Comparison of ENCODE assay signal across 8 cellular contexts in genomic region chr15:29925227-29926082, GRCh38.
DNase-seq lines count a peak whose midpoint lies in the region; ATAC-seq and TF ChIP-seq lines count a peak whose summit lies in the region.

No MANE protein-coding gene starts in this region.

- POLR2A ChIA-PET in activated CD8-positive, alpha-beta T cell treated with anti-CD3 and anti-CD28 coated beads, Interleukin-2, amount 10 ng/mL, durations not matched to agents 7 days and 5 days (lab: Charles Lee): no interaction called here

- H3K27ac Mint-ChIP-seq in activated CD8-positive, alpha-beta T cell treated with anti-CD3 and anti-CD28 coated beads, Interleukin-2, amount 10 ng/mL, durations not matched to agents 7 days and 5 days: no peak overlapping the region

- no peaks in the 10 kb centered on the region for H3K9me3 Mint-ChIP-seq in activated CD8-positive, alpha-beta T cell treated with anti-CD3 and anti-CD28 coated beads, Interleukin-2, amount 10 ng/mL, durations not matched to agents 7 days and 5 days (ENCODE audit: insufficient read depth)

- TF ChIP-seq CTCF in GM10266 (IDR thresholded peaks at IDR 0.05; ENCODE audit: control insufficient read depth, insufficient read depth, low read depth, missing control alignments) (peak; percentile 56), MM.1S (IDR thresholded peaks at IDR 0.05; ENCODE audit: low read length) (peak; percentile 65), ovary (IDR thresholded peaks at IDR 0.05) (peak in 2 of 3 donors; percentile 31 to 44)

- intact Hi-C loops in ovary (cut with DNase I): loop anchor here in 2 of 4 donors (5.0 to 10.0 kb wide), 2 partner anchors 178 to 181 kb away; no protein-coding TSS in a partner anchor

- ATAC-seq in activated CD8-positive, alpha-beta T cell treated with anti-CD3 and anti-CD28 coated beads, Interleukin-2, amount 10 ng/mL, durations not matched to agents 7 days and 5 days: no peak
- ATAC-seq in HG02571 (IDR thresholded peaks at IDR 0.05; ENCODE audit: unreplicated experiment): no peak

- H3K4me2 ChIP-seq in MM.1S (ENCODE audit: low read depth, low read length): no peak overlapping the region

- H3F3A ChIP-seq in MM.1S (ENCODE audit: insufficient read depth, low read length): no peaks in the 10 kb centered on the region

- no peak overlapping the region for H2AFZ ChIP-seq in MM.1S (ENCODE audit: low read length)

- H3K4me1 ChIP-seq in MM.1S (ENCODE audit: low read length) (no peaks in the 10 kb centered on the region), ovary (ENCODE audit: insufficient read depth) (peaks cover 6% of the 10 kb centered on the region)

- peaks cover 19% of the 10 kb centered on the region for H3K27me3 Mint-ChIP-seq in activated CD8-positive, alpha-beta T cell treated with anti-CD3 and anti-CD28 coated beads, Interleukin-2, amount 10 ng/mL, durations not matched to agents 7 days and 5 days (ENCODE audit: low read depth)

- H3K27me3 ChIP-seq in MM.1S (replicated peaks; ENCODE audit: insufficient read depth, low read length) (no peaks in the 10 kb centered on the region), ovary (peaks cover 3% of the 10 kb centered on the region)

- 74 to 83% (median 78%) methylated on average over 5 of the region's 5 CpGs for WGBS in ovary, 3 donors

- H3K9ac ChIP-seq in MM.1S (ENCODE audit: low read length): no peak overlapping the region

- H3K36me3 ChIP-seq in MM.1S (replicated peaks; ENCODE audit: insufficient read depth, low read length) (no peaks in the 10 kb centered on the region), ovary (no peaks in the 10 kb centered on the region)

- no peak for TF ChIP-seq EP300 in ovary (IDR thresholded peaks at IDR 0.05)

- TF ChIP-seq POLR2A in ovary (IDR thresholded peaks at IDR 0.05): no peak

- no peaks in the 10 kb centered on the region for H3K9me2 ChIP-seq in MM.1S (replicated peaks; ENCODE audit: insufficient read depth, low read length)

- H3K36me3 Mint-ChIP-seq in activated CD8-positive, alpha-beta T cell treated with anti-CD3 and anti-CD28 coated beads, Interleukin-2, amount 10 ng/mL, durations not matched to agents 7 days and 5 days (ENCODE audit: low read depth): no peaks in the 10 kb centered on the region

- no peaks in the 10 kb centered on the region for H3K4me1 Mint-ChIP-seq in activated CD8-positive, alpha-beta T cell treated with anti-CD3 and anti-CD28 coated beads, Interleukin-2, amount 10 ng/mL, durations not matched to agents 7 days and 5 days (ENCODE audit: low read depth)

- no peak overlapping the region for H3K4me3 Mint-ChIP-seq in activated CD8-positive, alpha-beta T cell treated with anti-CD3 and anti-CD28 coated beads, Interleukin-2, amount 10 ng/mL, durations not matched to agents 7 days and 5 days

- CTCF ChIA-PET in activated CD8-positive, alpha-beta T cell treated with anti-CD3 and anti-CD28 coated beads, Interleukin-2, amount 10 ng/mL, durations not matched to agents 7 days and 5 days (lab: Charles Lee): interaction anchor here (0.6 to 1.5 kb wide), 9 partner anchors 10 to 257 kb away, joined by 3 to 8 read pairs (median 3); no protein-coding TSS in a partner anchor

- DNase-seq in GM10266 (ENCODE audit: extremely low spot score): peak; percentile 22
- DNase-seq in MM.1S: peak; percentile 11
- peak; percentile 31 for DNase-seq in activated CD8-positive, alpha-beta T cell treated with anti-CD3 and anti-CD28 coated beads, Interleukin-2, amount 10 ng/mL, durations not matched to agents 7 days and 5 days
- peak; percentile 74 for DNase-seq in fibroblast of the conjunctiva (ENCODE audit: low read depth)
- DNase-seq in ovary: peak; percentile 35 to 72 (median 53)
- DNase-seq in NCI-H345 (lab: John Stamatoyannopoulos, UW): no peak
- DNase-seq in NCI-H128 (lab: John Stamatoyannopoulos, UW; ENCODE audit: unreplicated experiment): no peak

- no peak overlapping the region for H3K4me3 ChIP-seq in MM.1S (ENCODE audit: low read length)
- no peak overlapping the region for H3K4me3 ChIP-seq in ovary

- no peaks in the 10 kb centered on the region for H3K79me2 ChIP-seq in MM.1S (ENCODE audit: low read length)

- H3K27ac ChIP-seq in MM.1S (ENCODE audit: low read length) (no peak overlapping the region), ovary (no peak overlapping the region)

- no peaks in the 10 kb centered on the region for H4K20me1 ChIP-seq in MM.1S (ENCODE audit: insufficient read depth, low read length)

- no peaks in the 10 kb centered on the region for H3K9me3 ChIP-seq in MM.1S (replicated peaks; ENCODE audit: insufficient read depth, low read length)
- no peaks in the 10 kb centered on the region for H3K9me3 ChIP-seq in ovary

Comparison
In these comparisons a context has a peak if more than half of its experiments do, and no peak if none do; other contexts are left out.
1. DNase-seq: peak in GM10266 (single experiment), MM.1S (single experiment), activated CD8-positive, alpha-beta T cell treated with anti-CD3 and anti-CD28 coated beads, Interleukin-2, amount 10 ng/mL, durations not matched to agents 7 days and 5 days (single experiment), fibroblast of the conjunctiva (single experiment) and ovary (5 of 5); none in NCI-H345 (single experiment) and NCI-H128 (single experiment).
2. Peak in every context shown above with its lines, with median percentiles within 50 percentile points of each other: CTCF ChIP-seq.